Comparison of ENCODE assay signal across 12 cellular contexts in genomic region chr1:248404024-248404423, GRCh38. TPM values are rescaled to one million over a fixed set of nuclear protein-coding genes. Genes with fewer than 3 reads are reported as not detected.
DNase-seq lines count a peak whose midpoint lies in the region; ATAC-seq and TF ChIP-seq lines count a peak whose summit lies in the region.
"Had no signal": no experiment of that assay in that cellular context is flagged by ENCODE, and none has a peak within 500 bp of the region (broad histone marks: within the 10 kb centered on the region; RNA-seq: fewer than 3 reads in every experiment).

No MANE protein-coding gene starts in this region.

- H3K27me3 Mint-ChIP-seq in chondrocyte (ENCODE audit: low read depth), result no peaks in the 10 kb centered on the region
- H3K27me3 Mint-ChIP-seq: activated CD4-positive, alpha-beta T cell treated with anti-CD3 and anti-CD28 coated beads, Interleukin-2, amount 10 ng/mL, durations not matched to agents 24 days and 14 days had no signal

- TF ChIP-seq CTCF in GM12865 (IDR thresholded peaks at IDR 0.05; ENCODE audit: insufficient read depth, low read depth, low read length, missing control alignments), result peak; percentile 15
- TF ChIP-seq CTCF in chondrocyte (IDR thresholded peaks at IDR 0.05), result no peak

- ATAC-seq in stimulated activated effector memory CD8-positive, alpha-beta T cell treated with anti-CD3 and anti-CD28 coated beads, Interleukin-12 subunit alpha, Interleukin-12 subunit beta, amount 100 ng/mL, for 72 hours, result no peak
- no peak for ATAC-seq in GM19324 (IDR thresholded peaks at IDR 0.05; ENCODE audit: low FRiP score, unreplicated experiment)

- DNase-seq in AG08396 (ENCODE audit: low spot score) (peak; percentile 11), GM12865 (ENCODE audit: low read depth) (peak; percentile 33), NCI-H146 (lab: John Stamatoyannopoulos, UW) (peak; percentile 14), chondrocyte (ENCODE audit: low spot score) (no peak), DMS79 treated with DMSO at 0.1 percent for 48 hours (lab: John Stamatoyannopoulos, UW) (no peak)
- peak; percentile 17 for DNase-seq in central memory CD4-positive, alpha-beta T cell
- DNase-seq in stimulated activated effector memory CD8-positive, alpha-beta T cell treated with anti-CD3 and anti-CD28 coated beads, Interleukin-12 subunit alpha, Interleukin-12 subunit beta, amount 100 ng/mL, for 72 hours (ENCODE audit: low spot score in 2 of 2), result no peak
- DNase-seq: activated CD4-positive, alpha-beta T cell treated with anti-CD3 and anti-CD28 coated beads, Interleukin-2, amount 10 ng/mL, durations not matched to agents 24 days and 14 days; thyroid gland had no signal

- peaks cover 18% of the 10 kb centered on the region for H3K9me3 Mint-ChIP-seq in chondrocyte (ENCODE audit: low read depth)
- H3K9me3 Mint-ChIP-seq in stimulated activated effector memory CD8-positive, alpha-beta T cell treated with anti-CD3 and anti-CD28 coated beads, Interleukin-12 subunit alpha, Interleukin-12 subunit beta, amount 100 ng/mL, for 72 hours, result peaks cover 3% of the 10 kb centered on the region

- H3K4me1 Mint-ChIP-seq in chondrocyte (ENCODE audit: low read depth), result no peaks in the 10 kb centered on the region
- H3K4me1 Mint-ChIP-seq in stimulated activated effector memory CD8-positive, alpha-beta T cell treated with anti-CD3 and anti-CD28 coated beads, Interleukin-12 subunit alpha, Interleukin-12 subunit beta, amount 100 ng/mL, for 72 hours, result no peaks in the 10 kb centered on the region
- H3K4me1 Mint-ChIP-seq: brain had no signal

- H3K36me3 Mint-ChIP-seq in chondrocyte (ENCODE audit: low read depth), result no peaks in the 10 kb centered on the region
- no peaks in the 10 kb centered on the region for H3K36me3 Mint-ChIP-seq in stimulated activated effector memory CD8-positive, alpha-beta T cell treated with anti-CD3 and anti-CD28 coated beads, Interleukin-12 subunit alpha, Interleukin-12 subunit beta, amount 100 ng/mL, for 72 hours
- H3K36me3 Mint-ChIP-seq: brain had no signal

- no peak overlapping the region for H3K4me3 Mint-ChIP-seq in chondrocyte (ENCODE audit: unreplicated experiment)
- H3K4me3 Mint-ChIP-seq in stimulated activated effector memory CD8-positive, alpha-beta T cell treated with anti-CD3 and anti-CD28 coated beads, Interleukin-12 subunit alpha, Interleukin-12 subunit beta, amount 100 ng/mL, for 72 hours, result no peak overlapping the region
- H3K4me3 Mint-ChIP-seq: activated CD4-positive, alpha-beta T cell treated with anti-CD3 and anti-CD28 coated beads, Interleukin-2, amount 10 ng/mL, durations not matched to agents 24 days and 14 days; brain had no signal

- no peak overlapping the region for H3K27ac Mint-ChIP-seq in chondrocyte (ENCODE audit: unreplicated experiment)
- no peak overlapping the region for H3K27ac Mint-ChIP-seq in stimulated activated effector memory CD8-positive, alpha-beta T cell treated with anti-CD3 and anti-CD28 coated beads, Interleukin-12 subunit alpha, Interleukin-12 subunit beta, amount 100 ng/mL, for 72 hours
- H3K27ac Mint-ChIP-seq: activated CD4-positive, alpha-beta T cell treated with anti-CD3 and anti-CD28 coated beads, Interleukin-2, amount 10 ng/mL, durations not matched to agents 24 days and 14 days; brain had no signal

- H3K4me3 ChIP-seq in GM12865 (ENCODE audit: low read depth, low read length), result no peak overlapping the region
- H3K4me3 ChIP-seq: thyroid gland had no signal

RNA-seq across cellular contexts. Expression of gene OR2T1, which starts 1.2 kb away (rescaled TPM):
- not detected in 3 replicates for total RNA-seq in chondrocyte
- total RNA-seq: activated CD4-positive, alpha-beta T cell treated with anti-CD3 and anti-CD28 coated beads, Interleukin-2, amount 10 ng/mL, durations not matched to agents 24 days and 14 days; glomerular endothelial cell; thyroid gland had no signal

RNA-seq across cellular contexts. Expression of gene OR2T6, which starts 28.5 kb away (rescaled TPM):
- total RNA-seq in chondrocyte, result not detected in 3 replicates
- total RNA-seq: activated CD4-positive, alpha-beta T cell treated with anti-CD3 and anti-CD28 coated beads, Interleukin-2, amount 10 ng/mL, durations not matched to agents 24 days and 14 days; glomerular endothelial cell; thyroid gland had no signal

RNA-seq across cellular contexts. Expression of gene OR2T2, which starts 41.4 kb away (rescaled TPM):
- not detected in 3 replicates for total RNA-seq in chondrocyte
- total RNA-seq: activated CD4-positive, alpha-beta T cell treated with anti-CD3 and anti-CD28 coated beads, Interleukin-2, amount 10 ng/mL, durations not matched to agents 24 days and 14 days; glomerular endothelial cell; thyroid gland had no signal

RNA-seq across cellular contexts. Expression of gene OR2T4, which starts 42.6 kb away (rescaled TPM):
- total RNA-seq in chondrocyte, result not detected in 3 replicates
- total RNA-seq: activated CD4-positive, alpha-beta T cell treated with anti-CD3 and anti-CD28 coated beads, Interleukin-2, amount 10 ng/mL, durations not matched to agents 24 days and 14 days; glomerular endothelial cell; thyroid gland had no signal

RNA-seq across cellular contexts. Expression of gene OR14C36, which starts 55.4 kb away (rescaled TPM):
- not detected in 3 replicates for total RNA-seq in chondrocyte
- total RNA-seq: activated CD4-positive, alpha-beta T cell treated with anti-CD3 and anti-CD28 coated beads, Interleukin-2, amount 10 ng/mL, durations not matched to agents 24 days and 14 days; glomerular endothelial cell; thyroid gland had no signal

Comparison
In these comparisons a context has a peak if more than half of its experiments do, and no peak if none do; other contexts are left out.
1. DNase-seq: peak in AG08396 (single experiment), GM12865 (single experiment), NCI-H146 (single experiment) and central memory CD4-positive, alpha-beta T cell (single experiment); none in chondrocyte (single experiment), stimulated activated effector memory CD8-positive, alpha-beta T cell treated with anti-CD3 and anti-CD28 coated beads, Interleukin-12 subunit alpha, Interleukin-12 subunit beta, amount 100 ng/mL, for 72 hours (0 of 2) and DMS79 treated with DMSO at 0.1 percent for 48 hours (single experiment).